Comparison of ENCODE assay signal across 1 cellular context in genomic region chr17:57544834-57545463, GRCh38.
TF ChIP-seq lines count a peak whose summit lies in the region.

No MANE protein-coding gene starts in this region.

TF ChIP-seq in HEK293, 187 proteins besides CTCF, POLR2A, EP300 and RAD21 (continued from another document and continues in another):
- no peak for TF ChIP-seq HIC1 (tag by site-specific recombination; IDR thresholded peaks at IDR 0.05)
- TF ChIP-seq ZNF175 (tag by site-specific recombination; IDR thresholded peaks at IDR 0.05), result no peak
- 0 out of 2 replicates have a peak, but pooled peaks have one; percentile 44 for TF ChIP-seq ZFP69B (tag by site-specific recombination; IDR thresholded peaks at IDR 0.05)
- no peak for TF ChIP-seq HOXC10 (CRISPR knock-in tag; IDR thresholded peaks at IDR 0.05)
- no peak for TF ChIP-seq ZNF654 (tag by site-specific recombination; IDR thresholded peaks at IDR 0.05; ENCODE audit: low read depth)
- TF ChIP-seq ZNF280C (tag by site-specific recombination; IDR thresholded peaks at IDR 0.05), result no peak
- no peak for TF ChIP-seq ZSCAN5A (tag by site-specific recombination; IDR thresholded peaks at IDR 0.05)
- no peak for TF ChIP-seq ZNF600 (tag by site-specific recombination; IDR thresholded peaks at IDR 0.05)
- TF ChIP-seq KLF8 (tag by site-specific recombination; IDR thresholded peaks at IDR 0.05), result peak; percentile 73
- TF ChIP-seq ZNF132 (tag by site-specific recombination; IDR thresholded peaks at IDR 0.05; ENCODE audit: borderline replicate concordance), result no peak
- no peak for TF ChIP-seq ZNF645 (tag by site-specific recombination; IDR thresholded peaks at IDR 0.05)
- TF ChIP-seq BCL6B (tag by site-specific recombination; IDR thresholded peaks at IDR 0.05), result 0 out of 2 replicates have a peak, but pooled peaks have one; percentile 14
- no peak for TF ChIP-seq ELK4 (IDR thresholded peaks at IDR 0.05; ENCODE audit: borderline replicate concordance, low read depth, low read length)
- no peak for TF ChIP-seq ZNF26 (tag by site-specific recombination; IDR thresholded peaks at IDR 0.05)
- no peak for TF ChIP-seq ZNF677 (tag by site-specific recombination; IDR thresholded peaks at IDR 0.05)
- TF ChIP-seq IKZF3 (tag by site-specific recombination; IDR thresholded peaks at IDR 0.05), result peak; percentile 27; the same call in 1 of the 2 replicates
- TF ChIP-seq SP7 (tag by site-specific recombination; IDR thresholded peaks at IDR 0.05), result peak; percentile 83
- TF ChIP-seq SP2 (tag by site-specific recombination; IDR thresholded peaks at IDR 0.05), result no peak
- no peak for TF ChIP-seq ZNF792 (tag by site-specific recombination; IDR thresholded peaks at IDR 0.05)
- TF ChIP-seq ZNF362 (tag by site-specific recombination; IDR thresholded peaks at IDR 0.05), result no peak
- TF ChIP-seq ZBTB7A (tag by site-specific recombination; IDR thresholded peaks at IDR 0.05; ENCODE audit: low read depth), result no peak
- TF ChIP-seq GLI4 (tag by site-specific recombination; IDR thresholded peaks at IDR 0.05), result no peak
- TF ChIP-seq ZNF776 (tag by site-specific recombination; IDR thresholded peaks at IDR 0.05; ENCODE audit: borderline replicate concordance), result no peak
- 0 out of 2 replicates have a peak, but pooled peaks have one; percentile 53 for TF ChIP-seq ZNF610 (tag by site-specific recombination; IDR thresholded peaks at IDR 0.05; ENCODE audit: borderline replicate concordance)
- TF ChIP-seq ZBTB26 (tag by site-specific recombination; optimal IDR thresholded peaks at IDR 0.05), result no peak
- TF ChIP-seq ZNF146 (tag by site-specific recombination; IDR thresholded peaks at IDR 0.05), result no peak
- no peak for TF ChIP-seq ZNF48 (tag by site-specific recombination; IDR thresholded peaks at IDR 0.05)
- no peak for TF ChIP-seq MYNN (tag by site-specific recombination; IDR thresholded peaks at IDR 0.05; ENCODE audit: borderline replicate concordance)
- peak; percentile 77; the same call in 1 of the 2 replicates for TF ChIP-seq BCL11B (tag by site-specific recombination; IDR thresholded peaks at IDR 0.05; ENCODE audit: low read depth)
- TF ChIP-seq ZNF596 (tag by site-specific recombination; IDR thresholded peaks at IDR 0.05), result peak; percentile 30; the same call in 1 of the 2 replicates
- TF ChIP-seq ZNF426 (tag by site-specific recombination; IDR thresholded peaks at IDR 0.05), result no peak
- TF ChIP-seq ZNF157 (tag by site-specific recombination; IDR thresholded peaks at IDR 0.05), result no peak
- TF ChIP-seq OVOL3 (tag by site-specific recombination; IDR thresholded peaks at IDR 0.05), result peak; percentile 78
- no peak for TF ChIP-seq ZNF37A (tag by site-specific recombination; IDR thresholded peaks at IDR 0.05)
- no peak for TF ChIP-seq ZNF664 (tag by site-specific recombination; IDR thresholded peaks at IDR 0.05)
- peak; percentile 30; the same call in 1 of the 2 replicates for TF ChIP-seq INSM2 (tag by site-specific recombination; IDR thresholded peaks at IDR 0.05)
- TF ChIP-seq ZNF791 (tag by site-specific recombination; IDR thresholded peaks at IDR 0.05), result no peak
- TF ChIP-seq ZSCAN30 (tag by site-specific recombination; IDR thresholded peaks at IDR 0.05), result 0 out of 2 replicates have a peak, but pooled peaks have one; percentile 8
- TF ChIP-seq ZNF514 (tag by site-specific recombination; IDR thresholded peaks at IDR 0.05), result no peak
- TF ChIP-seq MEIS1 (CRISPR knock-in tag; IDR thresholded peaks at IDR 0.05; ENCODE audit: borderline replicate concordance), result 0 out of 2 replicates have a peak, but pooled peaks have one; percentile 50
- no peak for TF ChIP-seq ZBTB10 (tag by site-specific recombination; IDR thresholded peaks at IDR 0.05)
- TF ChIP-seq SALL2 (tag by site-specific recombination; IDR thresholded peaks at IDR 0.05; ENCODE audit: borderline replicate concordance), result no peak
- no peak for TF ChIP-seq ZNF623 (tag by site-specific recombination; IDR thresholded peaks at IDR 0.05)
